30 cellular contexts compared by ENCODE assay signal in genomic region chr7:110007316-110007910, GRCh38.
A peak's percentile ranks its signal among the peaks of the same experiment; 100 is the strongest.
DNase-seq lines count a peak whose midpoint lies in the region; ATAC-seq and TF ChIP-seq lines count a peak whose summit lies in the region.
"Had no signal": no experiment of that assay in that cellular context is flagged by ENCODE, and none has a peak within 500 bp of the region (broad histone marks: within the 10 kb centered on the region; RNA-seq: fewer than 3 reads in every experiment).

No MANE protein-coding gene starts in this region.

- no peaks in the 10 kb centered on the region for H3K9me3 ChIP-seq in A673 (ENCODE audit: low read depth, low read length, poor library complexity, severe bottlenecking)
- H3K9me3 ChIP-seq: ascending aorta; BLaER1 treated with 17β-estradiol and CSF1 and Interleukin-3, amounts not matched to agents 10 nM and 100 nM; Caco-2 had no signal

- no peak overlapping the region for H3K27ac ChIP-seq in A673 (ENCODE audit: low read depth, low read length, poor library complexity, severe bottlenecking)
- H3K27ac ChIP-seq: ascending aorta; BLaER1 treated with 17β-estradiol and CSF1 and Interleukin-3, amounts not matched to agents 10 nM and 100 nM; PC-9 had no signal

- H3K27me3 Mint-ChIP-seq in activated naive CD8-positive, alpha-beta T cell treated with anti-CD3 and anti-CD28 coated beads, Interleukin-2, amount 50 U/mL, for 24 hours: no peaks in the 10 kb centered on the region
- H3K27me3 Mint-ChIP-seq: activated B cell treated with CpG ODN at 0.5 μM for 24 hours; central memory CD8-positive, alpha-beta T cell; stimulated activated naive B cell treated with anti-CD40 and anti-IgM and Interleukin-4, amounts not matched to agents 10 μg/mL and 1 μg/mL and 100 μg/mL, for 72 hours had no signal

- no peaks in the 10 kb centered on the region for H3K36me3 ChIP-seq in A673 (ENCODE audit: insufficient read depth, low read length, poor library complexity, severe bottlenecking)
- H3K36me3 ChIP-seq: ascending aorta; BLaER1 treated with 17β-estradiol and CSF1 and Interleukin-3, amounts not matched to agents 10 nM and 100 nM had no signal

- H3K4me3 Mint-ChIP-seq in activated naive CD8-positive, alpha-beta T cell treated with anti-CD3 and anti-CD28 coated beads, Interleukin-2, amount 50 U/mL, for 24 hours: no peak overlapping the region
- H3K4me3 Mint-ChIP-seq: activated B cell treated with CpG ODN at 0.5 μM for 24 hours; central memory CD8-positive, alpha-beta T cell; H9; neural crest cell; stimulated activated naive B cell treated with anti-CD40 and anti-IgM and Interleukin-4, amounts not matched to agents 10 μg/mL and 1 μg/mL and 100 μg/mL, for 72 hours had no signal

- no peaks in the 10 kb centered on the region for H3K9me3 Mint-ChIP-seq in activated naive CD8-positive, alpha-beta T cell treated with anti-CD3 and anti-CD28 coated beads, Interleukin-2, amount 50 U/mL, for 24 hours
- H3K9me3 Mint-ChIP-seq: activated B cell treated with CpG ODN at 0.5 μM for 24 hours; activated naive CD4-positive, alpha-beta T cell treated with anti-CD3 and anti-CD28 coated beads, Interleukin-2, amount 50 U/mL, for 72 hours; H9; neural crest cell; stimulated activated naive B cell treated with anti-CD40 and anti-IgM and Interleukin-4, amounts not matched to agents 10 μg/mL and 1 μg/mL and 100 μg/mL, for 72 hours had no signal

- POLR2A ChIA-PET in A673 (lab: Charles Lee; ENCODE audit: low non-redundant PET): no interaction called here

- DNase-seq in A673 (ENCODE audit: low spot score) (peak; percentile 3), NCI-H69 (lab: John Stamatoyannopoulos, UW) (peak; percentile 72), nucleus accumbens (lab: John Stamatoyannopoulos, UW) (no peak)
- no peak for DNase-seq in activated naive CD8-positive, alpha-beta T cell treated with anti-CD3 and anti-CD28 coated beads, Interleukin-2, amount 50 U/mL, for 24 hours
- DNase-seq: ACHN; activated B cell treated with CpG ODN at 0.5 μM for 24 hours; Caco-2; dermis blood vessel endothelial cell; DND-41; H9; KBM-7; MM.1S; NCI-H1436 treated with DMSO at 0.1 percent for 48 hours; PC-9; right cardiac atrium; Right ventricle myocardium superior; stimulated activated CD4-positive, alpha-beta T cell treated with anti-CD3 and anti-CD28 coated beads, Interleukin-12 subunit alpha, Interleukin-12 subunit beta, amount 100 ng/mL, for 4 hours; stimulated activated CD4-positive, alpha-beta T cell treated with anti-CD3 and anti-CD28 coated beads, Interleukin-4, amount 100 ng/mL, for 24 hours; stimulated activated naive B cell treated with anti-CD40 and anti-IgM and Interleukin-4, amounts not matched to agents 10 μg/mL and 1 μg/mL and 100 μg/mL, for 72 hours; SW 1271; T1000 had no signal

- intact Hi-C loops in A673 (cut with micrococcal nuclease; ENCODE audit: unreplicated experiment): no loop called here

- ATAC-seq in GM18858 (IDR thresholded peaks at IDR 0.05; ENCODE audit: unreplicated experiment): peak; percentile 49
- ATAC-seq in HG02852 (IDR thresholded peaks at IDR 0.05; ENCODE audit: unreplicated experiment): peak; percentile 58
- ATAC-seq in activated naive CD8-positive, alpha-beta T cell treated with anti-CD3 and anti-CD28 coated beads, Interleukin-2, amount 50 U/mL, for 24 hours: no peak
- no peak for ATAC-seq in SK-N-SH treated with all-trans-retinoic acid at 6 μM for 48 hours
- no peak for ATAC-seq in GM19452 (IDR thresholded peaks at IDR 0.05; ENCODE audit: unreplicated experiment)
- ATAC-seq: activated naive CD4-positive, alpha-beta T cell treated with anti-CD3 and anti-CD28 coated beads, Interleukin-2, amount 50 U/mL, for 72 hours; right cardiac atrium; stimulated activated naive B cell treated with anti-CD40 and anti-IgM and Interleukin-4, amounts not matched to agents 10 μg/mL and 1 μg/mL and 100 μg/mL, for 72 hours had no signal

- TF ChIP-seq CTCF in A673 (conservative IDR thresholded peaks at IDR 0.05; ENCODE audit: low read depth, low read length): no peak

- H3K4me3 ChIP-seq in A673 (ENCODE audit: low read depth, low read length, poor library complexity, severe bottlenecking): no peak overlapping the region
- H3K4me3 ChIP-seq: ascending aorta; BLaER1 treated with 17β-estradiol and CSF1 and Interleukin-3, amounts not matched to agents 10 nM and 100 nM; PC-9 had no signal

- no peaks in the 10 kb centered on the region for H3K36me3 Mint-ChIP-seq in activated naive CD8-positive, alpha-beta T cell treated with anti-CD3 and anti-CD28 coated beads, Interleukin-2, amount 50 U/mL, for 24 hours (ENCODE audit: low read depth)
- H3K36me3 Mint-ChIP-seq: activated naive CD4-positive, alpha-beta T cell treated with anti-CD3 and anti-CD28 coated beads, Interleukin-2, amount 50 U/mL, for 72 hours; stimulated activated naive B cell treated with anti-CD40 and anti-IgM and Interleukin-4, amounts not matched to agents 10 μg/mL and 1 μg/mL and 100 μg/mL, for 72 hours had no signal

- no peaks in the 10 kb centered on the region for H3K27me3 ChIP-seq in A673 (replicated peaks; ENCODE audit: insufficient read depth, low read depth, low read length, poor library complexity)
- H3K27me3 ChIP-seq: ascending aorta; BLaER1 treated with 17β-estradiol and CSF1 and Interleukin-3, amounts not matched to agents 10 nM and 100 nM had no signal

- H3K4me1 Mint-ChIP-seq in activated naive CD8-positive, alpha-beta T cell treated with anti-CD3 and anti-CD28 coated beads, Interleukin-2, amount 50 U/mL, for 24 hours: no peaks in the 10 kb centered on the region
- H3K4me1 Mint-ChIP-seq: activated B cell treated with CpG ODN at 0.5 μM for 24 hours; central memory CD8-positive, alpha-beta T cell; H9; neural crest cell; stimulated activated naive B cell treated with anti-CD40 and anti-IgM and Interleukin-4, amounts not matched to agents 10 μg/mL and 1 μg/mL and 100 μg/mL, for 72 hours had no signal

- no TSS peak for BruUV-seq in A673 (replicated peaks; lab: Mats Ljungman, UMichigan)

- H3K4me1 ChIP-seq in A673 (ENCODE audit: insufficient read depth, low read length, poor library complexity, severe bottlenecking): no peaks in the 10 kb centered on the region
- H3K4me1 ChIP-seq: ascending aorta; BLaER1 treated with 17β-estradiol and CSF1 and Interleukin-3, amounts not matched to agents 10 nM and 100 nM; Caco-2 had no signal

- CTCF ChIA-PET in A673 (lab: Charles Lee): no interaction called here

- H3K27ac Mint-ChIP-seq in activated naive CD8-positive, alpha-beta T cell treated with anti-CD3 and anti-CD28 coated beads, Interleukin-2, amount 50 U/mL, for 24 hours: no peak overlapping the region
- H3K27ac Mint-ChIP-seq: activated B cell treated with CpG ODN at 0.5 μM for 24 hours; activated naive CD4-positive, alpha-beta T cell treated with anti-CD3 and anti-CD28 coated beads, Interleukin-2, amount 50 U/mL, for 72 hours; H9; stimulated activated naive B cell treated with anti-CD40 and anti-IgM and Interleukin-4, amounts not matched to agents 10 μg/mL and 1 μg/mL and 100 μg/mL, for 72 hours had no signal

TF ChIP-seq in SK-N-SH treated with all-trans-retinoic acid at 6 μM for 48 hours, 23 proteins besides CTCF, POLR2A, EP300 and RAD21 (continues in another document):
- TF ChIP-seq ZNF70 (CRISPR knock-in tag; IDR thresholded peaks at IDR 0.05): no peak
- TF ChIP-seq CSRNP3 (CRISPR knock-in tag; IDR thresholded peaks at IDR 0.05): no peak
- no peak for TF ChIP-seq RARB (CRISPR knock-in tag; IDR thresholded peaks at IDR 0.05)
- TF ChIP-seq TOX (CRISPR knock-in tag; IDR thresholded peaks at IDR 0.05; ENCODE audit: borderline replicate concordance): no peak
- no peak for TF ChIP-seq TSHZ2 (CRISPR knock-in tag; IDR thresholded peaks at IDR 0.05)
- TF ChIP-seq ISL1 (CRISPR knock-in tag; IDR thresholded peaks at IDR 0.05): no peak
- no peak for TF ChIP-seq BACH2 (CRISPR knock-in tag; IDR thresholded peaks at IDR 0.05; ENCODE audit: borderline replicate concordance)
- TF ChIP-seq ARNTL (CRISPR knock-in tag; IDR thresholded peaks at IDR 0.05; ENCODE audit: borderline replicate concordance, low read depth): no peak
- TF ChIP-seq PPARA (CRISPR knock-in tag; IDR thresholded peaks at IDR 0.05; ENCODE audit: borderline replicate concordance): no peak
- no peak for TF ChIP-seq SNAI2 (CRISPR knock-in tag; IDR thresholded peaks at IDR 0.05)
- no peak for TF ChIP-seq ESRRG (CRISPR knock-in tag; IDR thresholded peaks at IDR 0.05)
- TF ChIP-seq ZNF565 (CRISPR knock-in tag; conservative IDR thresholded peaks at IDR 0.05; ENCODE audit: low read depth): no peak

Comparison
In these comparisons a context has a peak if more than half of its experiments do, and no peak if none do; other contexts are left out.
1. DNase-seq: peak in A673 (single experiment) and NCI-H69 (single experiment); none in nucleus accumbens (0 of 56) and activated naive CD8-positive, alpha-beta T cell treated with anti-CD3 and anti-CD28 coated beads, Interleukin-2, amount 50 U/mL, for 24 hours (single experiment).
2. ATAC-seq: peak in GM18858 (single experiment) and HG02852 (single experiment); none in activated naive CD8-positive, alpha-beta T cell treated with anti-CD3 and anti-CD28 coated beads, Interleukin-2, amount 50 U/mL, for 24 hours (single experiment), SK-N-SH treated with all-trans-retinoic acid at 6 μM for 48 hours (single experiment) and GM19452 (single experiment).